In the genomic region with DNA sequence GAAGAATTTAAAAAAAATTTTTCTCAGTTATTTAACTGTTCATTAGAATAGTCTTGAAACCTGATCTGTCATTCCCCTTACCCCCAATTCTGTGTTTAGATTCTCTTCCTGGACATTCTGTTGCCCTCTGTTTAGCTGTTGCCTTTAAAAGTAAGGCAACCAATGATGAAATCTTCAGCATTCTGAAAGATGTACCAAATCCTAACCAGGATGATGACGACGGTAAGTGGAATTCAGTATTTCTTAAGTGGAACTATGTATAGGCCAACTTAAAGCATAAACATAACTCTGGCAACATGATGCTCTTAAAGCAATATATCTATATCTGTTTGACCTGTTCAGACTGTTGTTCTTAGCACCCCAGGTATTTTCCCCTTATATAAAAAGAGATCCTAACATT, we compare ENCODE assay signal across 13 cellular contexts.
"Had no signal": no experiment of that assay in that cellular context is flagged by ENCODE, and none has a peak within 500 bp of the region (broad histone marks: within the 10 kb centered on the region; RNA-seq: fewer than 3 reads in every experiment).

No MANE protein-coding gene starts in this region.

- H3K27me3 Mint-ChIP-seq: activated B cell treated with CpG ODN at 0.5 μM for 24 hours; activated CD4-positive, alpha-beta T cell treated with anti-CD3 and anti-CD28 coated beads, Interleukin-2, amount 10 ng/mL, durations not matched to agents 24 days and 14 days had no signal

- H3K9me3 Mint-ChIP-seq: activated B cell treated with CpG ODN at 0.5 μM for 24 hours; activated CD4-positive, alpha-beta T cell treated with anti-CD3 and anti-CD28 coated beads, Interleukin-2, amount 10 ng/mL, durations not matched to agents 24 days and 14 days; activated T-helper 1 cell treated with anti-CD3 and anti-CD28 coated beads, Interleukin-12 subunit alpha, Interleukin-12 subunit beta, Interleukin-2, Interleukin-4 antibody, amounts not matched to agents 30 ng/mL and 10 ng/mL and 1 ng/mL, durations not matched to agents 14 hours and 24 hours and 36 hours; neural crest cell had no signal

- H3K4me3 ChIP-seq: thoracic aorta, upper lobe of right lung had no signal

- DNase-seq: activated B cell treated with CpG ODN at 0.5 μM for 24 hours; activated CD4-positive, alpha-beta T cell treated with anti-CD3 and anti-CD28 coated beads, Interleukin-2, amount 10 ng/mL, durations not matched to agents 24 days and 14 days; activated CD8-positive, alpha-beta memory T cell treated with anti-CD3 and anti-CD28 coated beads for 24 hours; foreskin melanocyte; kidney glomerular epithelial cell; left ventricle myocardium superior; mesendoderm; stimulated activated CD4-positive, alpha-beta T cell treated with anti-CD3 and anti-CD28 coated beads, Interleukin-1b, Interleukin-23, amount 100 ng/mL, for 48 hours; upper lobe of right lung had no signal

- H3K4me1 ChIP-seq: upper lobe of right lung had no signal

- H3K4me1 Mint-ChIP-seq: neural crest cell had no signal

- H3K4me3 Mint-ChIP-seq: activated B cell treated with CpG ODN at 0.5 μM for 24 hours; activated CD4-positive, alpha-beta T cell treated with anti-CD3 and anti-CD28 coated beads, Interleukin-2, amount 10 ng/mL, durations not matched to agents 24 days and 14 days; activated T-helper 1 cell treated with anti-CD3 and anti-CD28 coated beads, Interleukin-12 subunit alpha, Interleukin-12 subunit beta, Interleukin-2, Interleukin-4 antibody, amounts not matched to agents 30 ng/mL and 10 ng/mL and 1 ng/mL, durations not matched to agents 14 hours and 24 hours and 36 hours; neural crest cell had no signal

- H3K9me3 ChIP-seq: thoracic aorta, upper lobe of right lung had no signal

- H3K27me3 ChIP-seq: upper lobe of right lung had no signal

- ATAC-seq: esophagus mucosa, left ventricle myocardium superior had no signal

- H3K27ac Mint-ChIP-seq: activated T-helper 1 cell treated with anti-CD3 and anti-CD28 coated beads, Interleukin-12 subunit alpha, Interleukin-12 subunit beta, Interleukin-2, Interleukin-4 antibody, amounts not matched to agents 30 ng/mL and 10 ng/mL and 1 ng/mL, durations not matched to agents 14 hours and 24 hours and 36 hours had no signal
